In genomic region chr19:38315657-38316476, GRCh38 we compare ENCODE assay signal across 8 cellular contexts. TPM values are rescaled to one million over a fixed set of nuclear protein-coding genes. Genes with fewer than 3 reads are reported as not detected.
DNase-seq lines count a peak whose midpoint lies in the region; TF ChIP-seq lines count a peak whose summit lies in the region.

A gene with protein sequence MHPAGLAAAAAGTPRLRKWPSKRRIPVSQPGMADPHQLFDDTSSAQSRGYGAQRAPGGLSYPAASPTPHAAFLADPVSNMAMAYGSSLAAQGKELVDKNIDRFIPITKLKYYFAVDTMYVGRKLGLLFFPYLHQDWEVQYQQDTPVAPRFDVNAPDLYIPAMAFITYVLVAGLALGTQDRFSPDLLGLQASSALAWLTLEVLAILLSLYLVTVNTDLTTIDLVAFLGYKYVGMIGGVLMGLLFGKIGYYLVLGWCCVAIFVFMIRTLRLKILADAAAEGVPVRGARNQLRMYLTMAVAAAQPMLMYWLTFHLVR (minus strand): TSS chr19:38315947. CDS start chr19:38315917, 30 bp downstream.

- H4K8ac ChIP-seq in neuronal stem cell (ENCODE audit: low read depth, low read length): no peak within 1 kb of the TSS

- H3K27ac Mint-ChIP-seq in HFFc6: peak within 1 kb of the TSS; percentile 90

- no peaks in the 10 kb centered on the region; the same call in 1 of the 2 replicates for H3K36me3 Mint-ChIP-seq in HFFc6 (ENCODE audit: low read depth)

- H3K79me1 ChIP-seq in neuronal stem cell (ENCODE audit: low read depth, low read length): no peaks in the 10 kb centered on the region

- H3K36me3 ChIP-seq in neuronal stem cell (replicated peaks in 1 of 2; ENCODE audit: control insufficient read depth in 2 of 2, insufficient read depth in 2 of 2, low read length in 2 of 2) (no peaks in the 10 kb centered on the region), subcutaneous abdominal adipose tissue (ENCODE audit: control insufficient read depth in 5 of 5, insufficient read depth in 5 of 5, low read length in 5 of 5) (no peaks in the 10 kb centered on the region)

- H3K18ac ChIP-seq in neuronal stem cell (ENCODE audit: low read length): peak within 1 kb of the TSS; percentile 77

- no peak within 1 kb of the TSS for H2AK5ac ChIP-seq in neuronal stem cell (ENCODE audit: low read depth, low read length)

- H3K23ac ChIP-seq in neuronal stem cell (ENCODE audit: low read depth, low read length, poor library complexity): peak within 1 kb of the TSS; percentile 10

- DNase-seq in GM04504 (ENCODE audit: low read depth): peak; percentile 95
- peak; percentile 95 for DNase-seq in HFFc6
- peak; percentile 98 for DNase-seq in NAMALWA (ENCODE audit: low spot score)
- DNase-seq in SK-MEL-5 (ENCODE audit: low read depth, low spot score): peak; percentile 97
- DNase-seq in activated naive CD4-positive, alpha-beta T cell treated with Interleukin-2 at 50 U/mL for 16 hours: peak; percentile 97
- peak; percentile 94 for DNase-seq in foreskin melanocyte
- DNase-seq in neuronal stem cell (ENCODE audit: low spot score): peak; percentile 95

- no peaks in the 10 kb centered on the region for H3K9me3 Mint-ChIP-seq in HFFc6

- H3K4me1 Mint-ChIP-seq in HFFc6 (ENCODE audit: low read depth): peaks cover 11% of the 10 kb centered on the region

- H3K4me1 ChIP-seq in neuronal stem cell (ENCODE audit: control insufficient read depth in 2 of 2, insufficient read depth in 1 of 2, low read depth in 1 of 2, low read length in 2 of 2): peaks cover 2 to 10% of the 10 kb centered on the region in 2 donors
- peaks cover 2 to 54% (median 45%) of the 10 kb centered on the region in 5 donors for H3K4me1 ChIP-seq in subcutaneous abdominal adipose tissue (ENCODE audit: control insufficient read depth in 5 of 5, insufficient read depth in 5 of 5, low read length in 5 of 5)

- no peak within 1 kb of the TSS for H4K91ac ChIP-seq in neuronal stem cell (ENCODE audit: low read depth, low read length, poor library complexity)

- peak within 1 kb of the TSS; percentile 16 for H2BK5ac ChIP-seq in neuronal stem cell (ENCODE audit: low read length)

- H3K27ac ChIP-seq in neuronal stem cell (replicated peaks; ENCODE audit: low read length): peak within 1 kb of the TSS; percentile 79
- H3K27ac ChIP-seq in subcutaneous abdominal adipose tissue (ENCODE audit: low read depth, low read length): peak within 1 kb of the TSS; percentile 94

- H2BK120ac ChIP-seq in neuronal stem cell (ENCODE audit: low read depth, low read length): no peak within 1 kb of the TSS

- H3K9me3 ChIP-seq in neuronal stem cell (replicated peaks in 1 of 2; ENCODE audit: control insufficient read depth in 2 of 2, insufficient read depth in 1 of 2, low read depth in 1 of 2, low read length in 2 of 2) (peaks cover 0 to 3% of the 10 kb centered on the region in 2 donors), subcutaneous abdominal adipose tissue (ENCODE audit: control insufficient read depth in 5 of 5, low read length in 5 of 5) (no peaks in the 10 kb centered on the region)

- in situ Hi-C loops in SK-MEL-5 (cut with HindIII; ENCODE audit: low pct_unique_long_range_greater_than_20kb, low sequenced_read_pairs): no loop called here

- H2AFZ ChIP-seq in neuronal stem cell (ENCODE audit: low read length): peak within 1 kb of the TSS; percentile 94

- H3K4me3 Mint-ChIP-seq in HFFc6: peak within 1 kb of the TSS; percentile 96

- TF ChIP-seq CTCF in HFFc6 (IDR thresholded peaks at IDR 0.05): no peak

- H3K9ac ChIP-seq in neuronal stem cell (ENCODE audit: low read depth, low read length, poor library complexity) (peak within 1 kb of the TSS; percentile 75), subcutaneous abdominal adipose tissue (ENCODE audit: low read length in 5 of 5) (peak within 1 kb of the TSS in 4 of 5 donors; percentile 60 to 80 (median 69))

- peak within 1 kb of the TSS; percentile 71 for H3K4me2 ChIP-seq in neuronal stem cell (ENCODE audit: insufficient read depth, low read length, poor library complexity, severe bottlenecking)

- H3K4me3 ChIP-seq in neuronal stem cell (ENCODE audit: low read length in 2 of 2): peak within 1 kb of the TSS; percentile 85 to 92
- H3K4me3 ChIP-seq in subcutaneous abdominal adipose tissue (ENCODE audit: low read depth in 1 of 5, low read length in 5 of 5): peak within 1 kb of the TSS; percentile 61 to 84 (median 74)

- WGBS in neuronal stem cell (ENCODE audit: extremely low coverage in 2 of 2, insufficient read length in 2 of 2, insufficient replicate concordance in 1 of 2), 2 donors: no CpG with 5 or more reads among the region's 64 CpGs

- H2BK12ac ChIP-seq in neuronal stem cell (ENCODE audit: low read length): no peak within 1 kb of the TSS

- H3K27me3 ChIP-seq in neuronal stem cell (ENCODE audit: control insufficient read depth in 3 of 3, insufficient read depth in 3 of 3, low read depth in 1 of 3, low read length in 3 of 3) (peaks cover 12 to 42% (median 32%) of the 10 kb centered on the region in 3 experiments), subcutaneous abdominal adipose tissue (ENCODE audit: control insufficient read depth in 5 of 5, insufficient read depth in 4 of 5, low read length in 5 of 5) (peaks cover 0 to 4% (median 0%) of the 10 kb centered on the region in 5 donors)

- H3K4ac ChIP-seq in neuronal stem cell (ENCODE audit: low read length): peak within 1 kb of the TSS; percentile 8

- peak within 1 kb of the TSS; percentile 25 for H2BK15ac ChIP-seq in neuronal stem cell (ENCODE audit: low read length)

- H3K27me3 Mint-ChIP-seq in HFFc6 (ENCODE audit: insufficient read depth): peaks cover 3% of the 10 kb centered on the region; the same call in 1 of the 2 replicates

- H3K14ac ChIP-seq in neuronal stem cell (ENCODE audit: low read length): no peak within 1 kb of the TSS

RNA-seq across cellular contexts. Expression of the gene that starts here (rescaled TPM):
- total RNA-seq in HFFc6 (2021; fragmentation: NEBNext Ultra II Directional; extraction: Animal tissue kit (Norgen Biotek cat#: 25700)): 10 to 100 TPM; 80.8 to 98.5 (median 86.6) TPM
- 106 and 124 TPM in 2 replicates for total RNA-seq in SK-MEL-5 (2014; rRNA removed; shearing (Covaris generic))
- 145 and 205 TPM in 2 replicates for polyA plus RNA-seq in SK-MEL-5 (2015; cell fraction: cytosol; rRNA removed)
- polyA plus RNA-seq in SK-MEL-5 (2015; cell fraction: nucleus; rRNA removed): 110 and 141 TPM in 2 replicates
- polyA plus RNA-seq in neuronal stem cell (2013, experiment 1 of 2): 67.9 TPM
- 67.6 TPM for polyA plus RNA-seq in neuronal stem cell (2013, experiment 2 of 2)

Comparison
In these comparisons a context has a peak if more than half of its experiments do, and no peak if none do; other contexts are left out.
1. Peak in every context shown above with its lines: DNase-seq, H3K4me3 ChIP-seq and H3K27ac ChIP-seq.